7 cellular contexts compared by ENCODE assay signal in genomic region chr10:96370575-96371157, GRCh38. TPM values are rescaled to one million over a fixed set of nuclear protein-coding genes. Genes with fewer than 3 reads are reported as not detected.
DNase-seq lines count a peak whose midpoint lies in the region; ATAC-seq and TF ChIP-seq lines count a peak whose summit lies in the region.

No MANE protein-coding gene starts in this region.

- H3K4me3 ChIP-seq in MG63 (no peak overlapping the region), brain microvascular endothelial cell (ENCODE audit: low read depth, low read length) (no peak overlapping the region)

- no peaks in the 10 kb centered on the region for H3K9me3 ChIP-seq in MG63

- DNase-seq in GF-D8 (lab: John Stamatoyannopoulos, UW), result peak; percentile 7
- peak; percentile 31 for DNase-seq in MG63
- peak; percentile 28 for DNase-seq in T-helper 9 cell
- DNase-seq in brain microvascular endothelial cell, result peak; percentile 39
- peak; percentile 81 for DNase-seq in islet precursor cell
- DNase-seq in stimulated activated CD4-positive, alpha-beta T cell treated with anti-CD3 and anti-CD28 coated beads, Interleukin-2, amount 100 ng/mL, for 4 hours (ENCODE audit: low read depth), result peak; percentile 2

- in situ Hi-C loops in brain microvascular endothelial cell (cut with HindIII; ENCODE audit: low pct_ligation_motif_present, low sequenced_read_pairs), result no loop called here

- peak; percentile 88 for TF ChIP-seq CTCF in brain microvascular endothelial cell (IDR thresholded peaks at IDR 0.05; ENCODE audit: low read depth, low read length, missing control alignments)

- ATAC-seq in HG03565 (IDR thresholded peaks at IDR 0.05; ENCODE audit: unreplicated experiment), result no peak

- H3K27ac ChIP-seq in brain microvascular endothelial cell, result no peak overlapping the region

- no peaks in the 10 kb centered on the region for H3K27me3 ChIP-seq in MG63
- H3K27me3 ChIP-seq in brain microvascular endothelial cell (replicated peaks), result no peaks in the 10 kb centered on the region

- no peaks in the 10 kb centered on the region for H3K36me3 ChIP-seq in MG63
- H3K36me3 ChIP-seq in brain microvascular endothelial cell (replicated peaks), result no peaks in the 10 kb centered on the region

RNA-seq across cellular contexts. Expression of gene OPALIN, which starts 11.9 kb away (rescaled TPM):
- total RNA-seq in MG63 (2014; rRNA removed; shearing (Covaris generic); ENCODE audit: low replicate concordance), result not detected in 2 replicates

Comparison
In these comparisons a context has a peak if more than half of its experiments do, and no peak if none do; other contexts are left out.
1. DNase-seq: peak in every context shown above with its lines; median percentile 81 in islet precursor cell; 39 in brain microvascular endothelial cell; 31 in MG63; 28 in T-helper 9 cell; 7 in GF-D8; 2 in stimulated activated CD4-positive, alpha-beta T cell treated with anti-CD3 and anti-CD28 coated beads, Interleukin-2, amount 100 ng/mL, for 4 hours.